In genomic region chr17:802901-803881, GRCh38 we compare ENCODE assay signal across 17 cellular contexts.
"Had no signal": no experiment of that assay in that cellular context is flagged by ENCODE, and none has a peak within 500 bp of the region (broad histone marks: within the 10 kb centered on the region; RNA-seq: fewer than 3 reads in every experiment).

No MANE protein-coding gene starts in this region.

- H3K4me3 Mint-ChIP-seq: activated CD4-positive, alpha-beta memory T cell treated with anti-CD3 and anti-CD28 coated beads for 36 hours; activated T-cell treated with anti-CD3 and anti-CD28 coated beads, Interleukin-2, amount 50 U/mL, for 24 hours; memory B cell; natural killer cell had no signal

- H3K4me1 ChIP-seq: sigmoid colon, spleen had no signal

- FAIRE-seq: astrocyte, endometrium had no signal

- ATAC-seq: esophagus mucosa, natural killer cell had no signal

- H3K27me3 ChIP-seq: cardiac muscle cell, sigmoid colon had no signal

- H3K4me3 ChIP-seq: cardiac muscle cell, sigmoid colon, spleen, thoracic aorta had no signal

- H3K9me3 ChIP-seq: sigmoid colon, spleen, thoracic aorta had no signal

- DNase-seq: activated CD4-positive, alpha-beta memory T cell treated with anti-CD3 and anti-CD28 coated beads for 36 hours; activated effector memory CD4-positive, alpha-beta T cell treated with Interleukin-2 at 50 U/mL for 16 hours; activated naive CD4-positive, alpha-beta T cell treated with anti-CD3 and anti-CD28 coated beads, Interleukin-2, amount 50 U/mL, for 16 hours; activated T-cell treated with anti-CD3 and anti-CD28 coated beads, Interleukin-2, amount 50 U/mL, for 24 hours; left ventricle myocardium superior; natural killer cell; sigmoid colon; spleen; T-helper 1 cell; T1000 had no signal

- H3K36me3 ChIP-seq: spleen, thoracic aorta had no signal

- H3K27ac ChIP-seq: cardiac muscle cell, dorsolateral prefrontal cortex, sigmoid colon, spleen, thoracic aorta had no signal

- H3K27ac Mint-ChIP-seq: activated CD4-positive, alpha-beta memory T cell treated with anti-CD3 and anti-CD28 coated beads for 36 hours; activated T-cell treated with anti-CD3 and anti-CD28 coated beads, Interleukin-2, amount 50 U/mL, for 24 hours; memory B cell; natural killer cell had no signal

- H3K9me3 Mint-ChIP-seq: activated CD4-positive, alpha-beta memory T cell treated with anti-CD3 and anti-CD28 coated beads for 36 hours; activated T-cell treated with anti-CD3 and anti-CD28 coated beads, Interleukin-2, amount 50 U/mL, for 24 hours; memory B cell; natural killer cell had no signal

- H3K36me3 Mint-ChIP-seq: activated CD4-positive, alpha-beta memory T cell treated with anti-CD3 and anti-CD28 coated beads for 36 hours; memory B cell; natural killer cell had no signal

- H3K4me1 Mint-ChIP-seq: memory B cell, natural killer cell had no signal

- H3K27me3 Mint-ChIP-seq: activated CD4-positive, alpha-beta memory T cell treated with anti-CD3 and anti-CD28 coated beads for 36 hours; memory B cell had no signal
